8 cellular contexts compared by ENCODE assay signal in the genomic region with DNA sequence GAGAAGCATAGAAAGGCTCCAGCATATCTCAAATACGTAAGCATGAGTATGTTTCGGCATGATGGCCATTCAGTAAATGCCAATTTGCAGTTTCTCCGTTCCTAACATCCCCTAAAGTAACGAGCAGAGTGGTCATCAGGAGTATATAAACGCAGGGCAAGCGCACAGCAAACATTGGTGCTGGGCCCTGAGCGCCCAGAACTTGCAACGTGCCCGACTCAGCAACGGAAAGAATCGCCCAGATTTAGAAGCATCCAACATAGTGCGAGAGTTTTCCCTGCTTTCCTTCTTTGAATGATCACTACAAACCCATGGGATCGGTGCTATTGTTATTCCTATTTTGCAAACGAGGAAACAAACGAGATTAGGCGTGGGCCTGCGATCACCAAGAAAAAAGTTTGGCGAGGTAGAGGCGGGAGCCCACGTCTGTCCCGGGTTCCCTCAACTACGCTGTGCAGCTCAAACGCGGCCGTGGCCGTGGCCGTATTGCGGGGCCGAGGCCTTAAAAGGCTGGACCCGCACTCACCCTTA. TPM values are rescaled to one million over a fixed set of nuclear protein-coding genes. Genes with fewer than 3 reads are reported as not detected.
DNase-seq lines count a peak whose midpoint lies in the region; ATAC-seq lines count a peak whose summit lies in the region.

No MANE protein-coding gene starts in this region.

- CTCF ChIA-PET in activated naive CD4-positive, alpha-beta T cell treated with anti-CD3 and anti-CD28 coated beads for 36 hours (lab: Charles Lee) = interaction anchor here (0.6 to 2.6 kb wide), 3 partner anchors 11 to 617 kb away, joined by 3 to 28 read pairs (median 8); no protein-coding TSS in a partner anchor

- no peaks in the 10 kb centered on the region for H3K9me3 Mint-ChIP-seq in activated naive CD4-positive, alpha-beta T cell treated with anti-CD3 and anti-CD28 coated beads for 36 hours
- H3K9me3 Mint-ChIP-seq in activated naive CD8-positive, alpha-beta T cell treated with anti-CD3 and anti-CD28 coated beads, Interleukin-2, amount 10 ng/mL, durations not matched to agents 7 days and 5 days = no peaks in the 10 kb centered on the region
- H3K9me3 Mint-ChIP-seq in stimulated activated naive CD8-positive, alpha-beta T cell treated with anti-CD3 and anti-CD28 coated beads, Interleukin-15, Interleukin-2, amounts not matched to agents 100 ng/mL and 50 ng/mL, for 24 hours = no peaks in the 10 kb centered on the region

- H3K4me3 Mint-ChIP-seq in activated naive CD4-positive, alpha-beta T cell treated with anti-CD3 and anti-CD28 coated beads for 36 hours = peak overlapping the region; percentile 93
- peak overlapping the region; percentile 96 for H3K4me3 Mint-ChIP-seq in activated naive CD8-positive, alpha-beta T cell treated with anti-CD3 and anti-CD28 coated beads, Interleukin-2, amount 10 ng/mL, durations not matched to agents 7 days and 5 days
- H3K4me3 Mint-ChIP-seq in stimulated activated naive CD8-positive, alpha-beta T cell treated with anti-CD3 and anti-CD28 coated beads, Interleukin-15, Interleukin-2, amounts not matched to agents 100 ng/mL and 50 ng/mL, for 24 hours = peak overlapping the region; percentile 93

- peaks cover 49% of the 10 kb centered on the region for H3K36me3 Mint-ChIP-seq in activated naive CD4-positive, alpha-beta T cell treated with anti-CD3 and anti-CD28 coated beads for 36 hours (ENCODE audit: low read depth)
- H3K36me3 Mint-ChIP-seq in activated naive CD8-positive, alpha-beta T cell treated with anti-CD3 and anti-CD28 coated beads, Interleukin-2, amount 10 ng/mL, durations not matched to agents 7 days and 5 days = peaks cover 26% of the 10 kb centered on the region
- H3K36me3 Mint-ChIP-seq in stimulated activated naive CD8-positive, alpha-beta T cell treated with anti-CD3 and anti-CD28 coated beads, Interleukin-15, Interleukin-2, amounts not matched to agents 100 ng/mL and 50 ng/mL, for 24 hours (ENCODE audit: low read depth) = peaks cover 53% of the 10 kb centered on the region

- no peaks in the 10 kb centered on the region for H3K9me3 ChIP-seq in iPS-18c (ENCODE audit: control insufficient read depth, insufficient read depth, low read length)

- H3K4me1 Mint-ChIP-seq in activated naive CD4-positive, alpha-beta T cell treated with anti-CD3 and anti-CD28 coated beads for 36 hours (ENCODE audit: low read depth) = peaks cover 34% of the 10 kb centered on the region
- peaks cover 28% of the 10 kb centered on the region for H3K4me1 Mint-ChIP-seq in activated naive CD8-positive, alpha-beta T cell treated with anti-CD3 and anti-CD28 coated beads, Interleukin-2, amount 10 ng/mL, durations not matched to agents 7 days and 5 days
- peaks cover 44% of the 10 kb centered on the region for H3K4me1 Mint-ChIP-seq in stimulated activated naive CD8-positive, alpha-beta T cell treated with anti-CD3 and anti-CD28 coated beads, Interleukin-15, Interleukin-2, amounts not matched to agents 100 ng/mL and 50 ng/mL, for 24 hours (ENCODE audit: low read depth)

- no peaks in the 10 kb centered on the region for H3K27me3 Mint-ChIP-seq in activated naive CD4-positive, alpha-beta T cell treated with anti-CD3 and anti-CD28 coated beads for 36 hours (ENCODE audit: low read depth)
- H3K27me3 Mint-ChIP-seq in activated naive CD8-positive, alpha-beta T cell treated with anti-CD3 and anti-CD28 coated beads, Interleukin-2, amount 10 ng/mL, durations not matched to agents 7 days and 5 days = no peaks in the 10 kb centered on the region
- H3K27me3 Mint-ChIP-seq in stimulated activated naive CD8-positive, alpha-beta T cell treated with anti-CD3 and anti-CD28 coated beads, Interleukin-15, Interleukin-2, amounts not matched to agents 100 ng/mL and 50 ng/mL, for 24 hours = no peaks in the 10 kb centered on the region

- ATAC-seq in activated naive CD8-positive, alpha-beta T cell treated with anti-CD3 and anti-CD28 coated beads, Interleukin-2, amount 10 ng/mL, durations not matched to agents 7 days and 5 days (ENCODE audit: low read depth) = peak; percentile 37
- no peak for ATAC-seq in GM21423 (IDR thresholded peaks at IDR 0.05; ENCODE audit: unreplicated experiment)

- H3K27ac Mint-ChIP-seq in activated naive CD4-positive, alpha-beta T cell treated with anti-CD3 and anti-CD28 coated beads for 36 hours = peak overlapping the region; percentile 99
- peak overlapping the region; percentile 99 for H3K27ac Mint-ChIP-seq in activated naive CD8-positive, alpha-beta T cell treated with anti-CD3 and anti-CD28 coated beads, Interleukin-2, amount 10 ng/mL, durations not matched to agents 7 days and 5 days
- peak overlapping the region; percentile 99 for H3K27ac Mint-ChIP-seq in stimulated activated naive CD8-positive, alpha-beta T cell treated with anti-CD3 and anti-CD28 coated beads, Interleukin-15, Interleukin-2, amounts not matched to agents 100 ng/mL and 50 ng/mL, for 24 hours

- POLR2A ChIA-PET in activated naive CD8-positive, alpha-beta T cell treated with anti-CD3 and anti-CD28 coated beads, Interleukin-2, amount 10 ng/mL, durations not matched to agents 7 days and 5 days (lab: Charles Lee) = interaction anchor here (0.6 to 2.1 kb wide), 10 partner anchors 9 to 397 kb away, joined by 3 to 18 read pairs (median 6); a partner anchor contains a TSS

- DNase-seq in activated naive CD4-positive, alpha-beta T cell treated with anti-CD3 and anti-CD28 coated beads for 36 hours = peak; percentile 6
- no peak for DNase-seq in activated naive CD4-positive, alpha-beta T cell (lab: John Stamatoyannopoulos, UW)
- DNase-seq in activated naive CD8-positive, alpha-beta T cell treated with anti-CD3 and anti-CD28 coated beads, Interleukin-2, amount 10 ng/mL, durations not matched to agents 7 days and 5 days = no peak
- no peak for DNase-seq in effector CD4-positive, alpha-beta T cell
- no peak for DNase-seq in NCI-H2171 treated with DMSO at 0.1 percent for 48 hours (lab: John Stamatoyannopoulos, UW)

- intact Hi-C loops in activated naive CD4-positive, alpha-beta T cell treated with anti-CD3 and anti-CD28 coated beads for 36 hours (cut with micrococcal nuclease) = loop anchor here (1.0 to 2.0 kb wide), 3 partner anchors 92 to 309 kb away; a partner anchor contains a TSS

- H3K4me3 ChIP-seq in iPS-18c (ENCODE audit: insufficient read depth, low read depth, low read length) = peak overlapping the region; percentile 85

RNA-seq across cellular contexts. Expression of a gene that starts 0.5 kb away (rescaled TPM):
- total RNA-seq in activated naive CD4-positive, alpha-beta T cell treated with anti-CD3 and anti-CD28 coated beads for 36 hours = 1,000 to 10,000 TPM; 4,594 to 4,738 TPM
- 1,000 to 10,000 TPM; 2,811 to 2,872 TPM for total RNA-seq in activated naive CD8-positive, alpha-beta T cell treated with anti-CD3 and anti-CD28 coated beads, Interleukin-2, amount 10 ng/mL, durations not matched to agents 7 days and 5 days

RNA-seq across cellular contexts. Expression of a gene that starts 36.3 kb away (rescaled TPM):
- total RNA-seq in activated naive CD4-positive, alpha-beta T cell treated with anti-CD3 and anti-CD28 coated beads for 36 hours = 100 to 1,000 TPM; 312 to 316 TPM
- 100 to 1,000 TPM; 341 to 350 TPM for total RNA-seq in activated naive CD8-positive, alpha-beta T cell treated with anti-CD3 and anti-CD28 coated beads, Interleukin-2, amount 10 ng/mL, durations not matched to agents 7 days and 5 days

RNA-seq across cellular contexts. Expression of a gene that starts 58.9 kb away (rescaled TPM):
- total RNA-seq in activated naive CD4-positive, alpha-beta T cell treated with anti-CD3 and anti-CD28 coated beads for 36 hours = 1 to 10 TPM; 2.4 to 3.3 TPM
- 1 to 10 TPM; 1.0 to 1.9 TPM for total RNA-seq in activated naive CD8-positive, alpha-beta T cell treated with anti-CD3 and anti-CD28 coated beads, Interleukin-2, amount 10 ng/mL, durations not matched to agents 7 days and 5 days
